Comparison of ENCODE assay signal across 1 cellular context in genomic region chr6:105522626-105523322, GRCh38.
A peak's percentile ranks its signal among the peaks of the same experiment; 100 is the strongest.
TF ChIP-seq lines count a peak whose summit lies in the region.

No MANE protein-coding gene starts in this region.

TF ChIP-seq in IMR-90, 13 proteins besides CTCF, POLR2A, EP300 and RAD21:
- TF ChIP-seq ELK1 (IDR thresholded peaks at IDR 0.05; ENCODE audit: borderline replicate concordance, low read depth, low read length) (no peak), NFE2L2 (IDR thresholded peaks at IDR 0.05; ENCODE audit: low read depth, low read length) (peak; percentile 98), MAFK (IDR thresholded peaks at IDR 0.05; ENCODE audit: low read depth, low read length) (peak; percentile 94), RCOR1 (IDR thresholded peaks at IDR 0.05; ENCODE audit: insufficient replicate concordance, low read length) (no peak), USF2 (IDR thresholded peaks at IDR 0.05; ENCODE audit: low read depth, low read length) (no peak), FOS (IDR thresholded peaks at IDR 0.05; ENCODE audit: low read depth, low read length) (peak; percentile 70), BHLHE40 (IDR thresholded peaks at IDR 0.05; ENCODE audit: low read depth, low read length) (0 out of 2 replicates have a peak, but pooled peaks have one; percentile 11)
